ENCODE assay signal across 8 cellular contexts in the genomic region with DNA sequence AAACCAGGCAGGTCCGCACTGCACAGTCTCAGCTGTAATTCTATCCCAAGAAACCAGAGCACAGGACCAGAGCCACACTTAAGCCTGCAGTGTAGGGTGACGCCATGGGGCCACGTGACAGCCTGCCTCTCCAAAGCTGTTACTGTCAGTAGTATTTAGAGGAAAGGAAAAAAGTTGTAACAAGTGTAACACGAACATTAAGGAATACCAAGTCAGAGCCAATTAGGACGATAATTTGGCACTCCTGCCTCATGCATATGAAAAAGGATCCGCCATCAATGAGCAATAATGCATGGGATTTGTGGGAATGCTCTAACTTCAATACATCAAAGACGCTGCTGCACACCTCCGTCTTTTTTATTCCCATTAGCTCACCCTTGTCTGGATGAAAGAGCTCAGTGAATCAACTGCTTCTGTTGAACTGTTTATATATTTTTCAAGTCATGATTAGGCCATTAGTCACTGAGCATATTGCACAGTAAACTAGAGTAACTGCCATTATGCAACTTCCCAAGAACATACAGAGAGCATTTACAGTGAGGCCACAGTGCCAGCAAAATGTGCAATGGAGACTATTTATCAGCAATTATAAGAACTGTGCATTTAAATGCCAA.
DNase-seq lines count a peak whose midpoint lies in the region; ATAC-seq and TF ChIP-seq lines count a peak whose summit lies in the region.

No MANE protein-coding gene starts in this region.

- POLR2A ChIA-PET in activated CD4-positive, alpha-beta T cell treated with anti-CD3 and anti-CD28 coated beads, Interleukin-2, amount 10 ng/mL, durations not matched to agents 7 days and 5 days (lab: Charles Lee): no interaction called here

- TF ChIP-seq CTCF in chondrocyte (IDR thresholded peaks at IDR 0.05) (no peak), omental fat pad (IDR thresholded peaks at IDR 0.05) (no peak)

- ATAC-seq in omental fat pad (ENCODE audit: low FRiP score): peak; percentile 72

- no peaks in the 10 kb centered on the region for H3K36me3 Mint-ChIP-seq in chondrocyte (ENCODE audit: low read depth)
- peaks cover 23% of the 10 kb centered on the region for H3K36me3 Mint-ChIP-seq in activated CD4-positive, alpha-beta T cell treated with anti-CD3 and anti-CD28 coated beads, Interleukin-2, amount 10 ng/mL, durations not matched to agents 7 days and 5 days (ENCODE audit: low read depth)

- H3K27me3 Mint-ChIP-seq in chondrocyte (ENCODE audit: low read depth): no peaks in the 10 kb centered on the region
- no peaks in the 10 kb centered on the region for H3K27me3 Mint-ChIP-seq in activated CD4-positive, alpha-beta T cell treated with anti-CD3 and anti-CD28 coated beads, Interleukin-2, amount 10 ng/mL, durations not matched to agents 7 days and 5 days

- peak overlapping the region; percentile 75 for H3K27ac Mint-ChIP-seq in chondrocyte (ENCODE audit: unreplicated experiment)
- H3K27ac Mint-ChIP-seq in activated CD4-positive, alpha-beta T cell treated with anti-CD3 and anti-CD28 coated beads, Interleukin-2, amount 10 ng/mL, durations not matched to agents 7 days and 5 days: no peak overlapping the region

- no peaks in the 10 kb centered on the region for H3K9me3 Mint-ChIP-seq in chondrocyte (ENCODE audit: low read depth)
- H3K9me3 Mint-ChIP-seq in activated CD4-positive, alpha-beta T cell treated with anti-CD3 and anti-CD28 coated beads, Interleukin-2, amount 10 ng/mL, durations not matched to agents 7 days and 5 days: no peaks in the 10 kb centered on the region

- no peak overlapping the region for H3K4me3 Mint-ChIP-seq in chondrocyte (ENCODE audit: unreplicated experiment)
- no peak overlapping the region for H3K4me3 Mint-ChIP-seq in activated CD4-positive, alpha-beta T cell treated with anti-CD3 and anti-CD28 coated beads, Interleukin-2, amount 10 ng/mL, durations not matched to agents 7 days and 5 days

- peaks cover 50% of the 10 kb centered on the region for H3K4me1 Mint-ChIP-seq in chondrocyte (ENCODE audit: low read depth)
- H3K4me1 Mint-ChIP-seq in activated CD4-positive, alpha-beta T cell treated with anti-CD3 and anti-CD28 coated beads, Interleukin-2, amount 10 ng/mL, durations not matched to agents 7 days and 5 days: peaks cover 22% of the 10 kb centered on the region

- CTCF ChIA-PET in activated CD4-positive, alpha-beta T cell treated with anti-CD3 and anti-CD28 coated beads, Interleukin-2, amount 10 ng/mL, durations not matched to agents 7 days and 5 days (lab: Charles Lee): interaction anchor here (0.7 to 1.9 kb wide), 6 partner anchors 10 to 84 kb away, joined by 3 to 6 read pairs (median 4); no protein-coding TSS in a partner anchor

- DNase-seq in EH (ENCODE audit: low read depth): peak; percentile 93
- peak; percentile 64 for DNase-seq in NCI-H187 treated with DMSO at 0.1 percent for 48 hours (lab: John Stamatoyannopoulos, UW)
- DNase-seq in chondrocyte (ENCODE audit: low spot score): no peak
- DNase-seq in omental fat pad (ENCODE audit: low spot score): no peak
- no peak for DNase-seq in medulla oblongata (ENCODE audit: extremely low spot score)
- no peak for DNase-seq in activated CD8-positive, alpha-beta memory T cell treated with anti-CD3 and anti-CD28 coated beads for 24 hours
- DNase-seq in UCSD-AML1 (lab: John Stamatoyannopoulos, UW; ENCODE audit: unreplicated experiment): no peak
- DNase-seq in activated CD4-positive, alpha-beta T cell treated with anti-CD3 and anti-CD28 coated beads, Interleukin-2, amount 10 ng/mL, durations not matched to agents 7 days and 5 days: no peak

Comparison
In these comparisons a context has a peak if more than half of its experiments do, and no peak if none do; other contexts are left out.
1. DNase-seq: peak in EH (single experiment) and NCI-H187 treated with DMSO at 0.1 percent for 48 hours (single experiment); none in chondrocyte (single experiment), omental fat pad (single experiment), medulla oblongata (single experiment), activated CD8-positive, alpha-beta memory T cell treated with anti-CD3 and anti-CD28 coated beads for 24 hours (single experiment), UCSD-AML1 (single experiment) and activated CD4-positive, alpha-beta T cell treated with anti-CD3 and anti-CD28 coated beads, Interleukin-2, amount 10 ng/mL, durations not matched to agents 7 days and 5 days (single experiment).